Comparison of ENCODE assay signal across 22 cellular contexts in the genomic region with DNA sequence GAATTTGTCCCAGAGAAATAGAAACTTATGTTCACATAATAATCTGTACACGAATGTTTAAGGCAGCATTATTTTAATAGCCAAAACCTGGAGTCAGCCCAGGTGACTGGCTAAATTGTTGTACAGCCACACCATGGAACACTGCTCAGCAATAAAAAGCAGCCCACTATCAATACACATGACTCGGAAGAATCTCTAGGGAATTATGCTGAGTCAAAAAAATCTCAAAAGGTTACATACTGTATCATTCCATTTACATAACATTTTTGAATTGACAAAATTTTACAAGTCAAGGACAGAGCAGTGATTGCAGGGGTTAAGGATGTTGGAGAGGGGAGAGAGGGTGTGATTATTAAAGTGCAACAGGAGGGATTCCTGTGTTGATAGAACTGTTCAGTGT.
DNase-seq lines count a peak whose midpoint lies in the region; ATAC-seq, FAIRE-seq and TF ChIP-seq lines count a peak whose summit lies in the region.
"Had no signal": no experiment of that assay in that cellular context is flagged by ENCODE, and none has a peak within 500 bp of the region (broad histone marks: within the 10 kb centered on the region; RNA-seq: fewer than 3 reads in every experiment).

No MANE protein-coding gene starts in this region.

- no peak overlapping the region for H3K27ac Mint-ChIP-seq in astrocyte (ENCODE audit: unreplicated experiment)
- H3K27ac Mint-ChIP-seq in T-helper 17 cell: no peak overlapping the region
- H3K27ac Mint-ChIP-seq: CD14-positive monocyte; CD4-positive, alpha-beta T cell; CD8-positive, alpha-beta memory T cell; GM23338; H9 had no signal

- no peaks in the 10 kb centered on the region for H3K27me3 ChIP-seq in astrocyte (ENCODE audit: insufficient read depth, low read length)
- H3K27me3 ChIP-seq: BE2C; BLaER1 treated with 17β-estradiol and CSF1 and Interleukin-3, amounts not matched to agents 10 nM and 100 nM had no signal

- H3K4me3 ChIP-seq in astrocyte (ENCODE audit: insufficient read depth, low read depth, low read length) (no peak overlapping the region), fibroblast of mammary gland (ENCODE audit: control insufficient read depth, low read depth, low read length) (no peak overlapping the region)
- H3K4me3 ChIP-seq: A549; BLaER1 treated with 17β-estradiol and CSF1 and Interleukin-3, amounts not matched to agents 10 nM and 100 nM; GM23338 had no signal

- no peaks in the 10 kb centered on the region for H3K27me3 Mint-ChIP-seq in astrocyte (ENCODE audit: low read depth, unreplicated experiment)
- no peaks in the 10 kb centered on the region for H3K27me3 Mint-ChIP-seq in T-helper 17 cell
- H3K27me3 Mint-ChIP-seq: CD4-positive, alpha-beta T cell; CD8-positive, alpha-beta memory T cell had no signal

- no peak overlapping the region for H2AFZ ChIP-seq in astrocyte (ENCODE audit: low read depth, low read length)
- H2AFZ ChIP-seq: GM23338 had no signal

- no peaks in the 10 kb centered on the region for H3K79me2 ChIP-seq in astrocyte (ENCODE audit: insufficient read depth, low read length)

- ATAC-seq in GM18502 (IDR thresholded peaks at IDR 0.05; ENCODE audit: poor library complexity, unreplicated experiment) (peak; percentile 48), GM18520 (IDR thresholded peaks at IDR 0.05; ENCODE audit: unreplicated experiment) (no peak), T-helper 17 cell (no peak)
- ATAC-seq: A549, GM23338, HCT116 had no signal

- no peak overlapping the region for H3K9ac ChIP-seq in astrocyte (ENCODE audit: low read length)
- H3K9ac ChIP-seq: BLaER1 treated with 17β-estradiol and CSF1 and Interleukin-3, amounts not matched to agents 10 nM and 100 nM had no signal

- no peak overlapping the region for H3K27ac ChIP-seq in astrocyte (ENCODE audit: low read depth, low read length)
- H3K27ac ChIP-seq: A549; BLaER1 treated with 17β-estradiol and CSF1 and Interleukin-3, amounts not matched to agents 10 nM and 100 nM had no signal

- H3K9me3 Mint-ChIP-seq in astrocyte (ENCODE audit: unreplicated experiment): peaks cover 3% of the 10 kb centered on the region
- H3K9me3 Mint-ChIP-seq: CD4-positive, alpha-beta T cell; CD8-positive, alpha-beta memory T cell had no signal

- FAIRE-seq in astrocyte (lab: Jason Lieb, UNC): peak; percentile 41
- FAIRE-seq: A549 had no signal

- DNase-seq in LHCN-M2 (ENCODE audit: low read depth) (peak; percentile 19), astrocyte (ENCODE audit: low read depth) (no peak), fibroblast of mammary gland (ENCODE audit: low read depth) (peak; percentile 57), T-helper 1 cell (no peak), T-helper 17 cell (no peak)
- DNase-seq: 8988T; ACHN; AML-193; BE2C; CD4-positive, alpha-beta T cell; CD8-positive, alpha-beta memory T cell; DMS53; DMS79 treated with DMSO at 0.1 percent for 48 hours; GF-D8; H9 had no signal

- H3K36me3 Mint-ChIP-seq in astrocyte (ENCODE audit: low read depth, unreplicated experiment) (no peaks in the 10 kb centered on the region), T-helper 17 cell (ENCODE audit: low read depth) (peaks cover 10% of the 10 kb centered on the region)
- H3K36me3 Mint-ChIP-seq: CD14-positive monocyte had no signal

- H3K4me1 Mint-ChIP-seq in astrocyte (ENCODE audit: low read depth, unreplicated experiment): peaks cover 15% of the 10 kb centered on the region
- H3K4me1 Mint-ChIP-seq in T-helper 17 cell: peaks cover 2% of the 10 kb centered on the region
- H3K4me1 Mint-ChIP-seq: CD14-positive monocyte; CD8-positive, alpha-beta memory T cell had no signal

- H3K9me3 ChIP-seq in astrocyte (ENCODE audit: insufficient read depth, low read depth, low read length) (no peaks in the 10 kb centered on the region), T-helper 17 cell (ENCODE audit: control insufficient read depth, low read length, poor library complexity, severe bottlenecking) (no peaks in the 10 kb centered on the region)
- H3K9me3 ChIP-seq: A549; BE2C; BLaER1 treated with 17β-estradiol and CSF1 and Interleukin-3, amounts not matched to agents 10 nM and 100 nM had no signal

- H3K4me3 Mint-ChIP-seq in astrocyte (ENCODE audit: unreplicated experiment): no peak overlapping the region
- no peak overlapping the region for H3K4me3 Mint-ChIP-seq in T-helper 17 cell
- H3K4me3 Mint-ChIP-seq: CD14-positive monocyte; CD4-positive, alpha-beta T cell; CD8-positive, alpha-beta memory T cell; GM23338; H9 had no signal

- H3K4me2 ChIP-seq in astrocyte (ENCODE audit: low read length): no peak overlapping the region
- H3K4me2 ChIP-seq: A549; BLaER1 treated with 17β-estradiol and CSF1 and Interleukin-3, amounts not matched to agents 10 nM and 100 nM; GM23338 had no signal

- peaks cover 4% of the 10 kb centered on the region for H3K4me1 ChIP-seq in astrocyte (ENCODE audit: insufficient read depth, low read length)
- H3K4me1 ChIP-seq: BLaER1 treated with 17β-estradiol and CSF1 and Interleukin-3, amounts not matched to agents 10 nM and 100 nM had no signal

- no peaks in the 10 kb centered on the region for H3K36me3 ChIP-seq in astrocyte (ENCODE audit: insufficient read depth, low read length)
- H3K36me3 ChIP-seq: BE2C; BLaER1 treated with 17β-estradiol and CSF1 and Interleukin-3, amounts not matched to agents 10 nM and 100 nM had no signal

- TF ChIP-seq CTCF in astrocyte (IDR thresholded peaks at IDR 0.05; ENCODE audit: insufficient read depth, low read depth, low read length) (no peak), fibroblast of mammary gland (conservative IDR thresholded peaks at IDR 0.05; ENCODE audit: control insufficient read depth, insufficient read depth, low read depth, low read length) (no peak)

- H4K20me1 ChIP-seq in astrocyte (ENCODE audit: insufficient read depth, low read length): no peaks in the 10 kb centered on the region
- H4K20me1 ChIP-seq: BLaER1 treated with 17β-estradiol and CSF1 and Interleukin-3, amounts not matched to agents 10 nM and 100 nM had no signal

Comparison
In these comparisons a context has a peak if more than half of its experiments do, and no peak if none do; other contexts are left out.
1. DNase-seq: peak in LHCN-M2 (single experiment) and fibroblast of mammary gland (single experiment); none in astrocyte (single experiment), T-helper 1 cell (0 of 5) and T-helper 17 cell (0 of 3).